Comparison of ENCODE assay signal across 1 cellular context in genomic region chr17:37088459-37088858, GRCh38.
TF ChIP-seq lines count a peak whose summit lies in the region.

No MANE protein-coding gene starts in this region.

TF ChIP-seq in WTC11, 78 proteins besides CTCF, POLR2A, EP300 and RAD21 (continued from another document):
- no peak for TF ChIP-seq AR (CRISPR knock-in tag; IDR thresholded peaks at IDR 0.05)
- no peak for TF ChIP-seq ZNF671 (CRISPR knock-in tag; IDR thresholded peaks at IDR 0.05)
- TF ChIP-seq ELF4 (CRISPR knock-in tag; IDR thresholded peaks at IDR 0.05; ENCODE audit: low read depth) = no peak
- TF ChIP-seq ZBTB43 (CRISPR knock-in tag; IDR thresholded peaks at IDR 0.05) = no peak
- TF ChIP-seq MLX (CRISPR knock-in tag; IDR thresholded peaks at IDR 0.05) = no peak
- no peak for TF ChIP-seq ZNF532 (CRISPR knock-in tag; IDR thresholded peaks at IDR 0.05; ENCODE audit: borderline replicate concordance)
